ENCODE assay signal across 27 cellular contexts in the genomic region with DNA sequence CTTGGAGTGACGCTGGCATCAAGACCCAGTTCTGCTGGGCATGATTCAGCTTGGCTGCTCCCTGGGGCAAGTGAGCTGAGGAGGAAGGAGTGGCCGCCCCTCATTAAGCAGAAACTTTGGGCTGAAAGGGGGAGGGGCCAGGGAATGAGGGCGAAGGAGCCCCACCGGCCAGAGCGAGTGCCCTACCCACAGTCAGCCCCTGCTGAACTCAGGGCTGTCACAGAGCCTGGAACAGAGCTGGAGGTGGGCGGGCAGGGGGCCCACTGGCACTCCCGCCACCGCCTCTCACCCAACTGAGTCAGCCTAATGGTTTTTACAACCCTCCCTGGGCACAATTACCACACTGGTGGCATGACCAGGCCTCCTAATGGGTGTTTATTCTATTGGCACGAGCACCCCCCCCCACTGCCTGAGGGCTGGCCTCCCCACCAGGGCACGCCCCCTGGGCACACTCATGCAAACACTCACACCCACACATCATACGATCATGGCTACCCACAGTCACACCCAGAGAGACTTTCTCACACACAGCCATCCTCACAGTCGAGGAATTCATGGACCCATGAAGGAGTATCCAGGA. TPM values are rescaled to one million over a fixed set of nuclear protein-coding genes. Genes with fewer than 3 reads are reported as not detected.
DNase-seq lines count a peak whose midpoint lies in the region; ATAC-seq and TF ChIP-seq lines count a peak whose summit lies in the region.
"Had no signal": no experiment of that assay in that cellular context is flagged by ENCODE, and none has a peak within 500 bp of the region (broad histone marks: within the 10 kb centered on the region; RNA-seq: fewer than 3 reads in every experiment).

No MANE protein-coding gene starts in this region.

- ATAC-seq in Right ventricle myocardium superior (ENCODE audit: poor library complexity) (no peak), heart right ventricle (no peak)
- ATAC-seq: GM12878; stimulated activated memory B cell treated with anti-CD40 and anti-IgM and Interleukin-4, amounts not matched to agents 10 μg/mL and 1 μg/mL and 100 μg/mL, for 72 hours had no signal

- no peaks in the 10 kb centered on the region for H3K4me1 Mint-ChIP-seq in neural crest cell
- H3K4me1 Mint-ChIP-seq: stimulated activated memory B cell treated with anti-CD40 and anti-IgM and Interleukin-4, amounts not matched to agents 10 μg/mL and 1 μg/mL and 100 μg/mL, for 72 hours had no signal

- no peaks in the 10 kb centered on the region for H3K9me3 Mint-ChIP-seq in neural crest cell
- H3K9me3 Mint-ChIP-seq: dendritic cell treated with granulocyte-macrophage colony-stimulating factor and Interleukin-4, amounts not matched to agents 40 ng/mL and 50 ng/mL, for 4 days; HFFc6; stimulated activated memory B cell treated with anti-CD40 and anti-IgM and Interleukin-4, amounts not matched to agents 10 μg/mL and 1 μg/mL and 100 μg/mL, for 72 hours had no signal

- H3K36me3 Mint-ChIP-seq in neural crest cell (ENCODE audit: low read depth), result no peaks in the 10 kb centered on the region
- H3K36me3 Mint-ChIP-seq: stimulated activated memory B cell treated with anti-CD40 and anti-IgM and Interleukin-4, amounts not matched to agents 10 μg/mL and 1 μg/mL and 100 μg/mL, for 72 hours had no signal

- TF ChIP-seq CTCF in heart right ventricle (IDR thresholded peaks at IDR 0.05) (no peak), neural crest cell (conservative IDR thresholded peaks at IDR 0.05) (no peak)

- WGBS in heart right ventricle, 2 donors, result 78 to 79% methylated on average over 12 of the region's 12 CpGs

- no peak overlapping the region for H3K4me3 Mint-ChIP-seq in neural crest cell
- H3K4me3 Mint-ChIP-seq: dendritic cell treated with granulocyte-macrophage colony-stimulating factor and Interleukin-4, amounts not matched to agents 40 ng/mL and 50 ng/mL, for 4 days; HFFc6; stimulated activated memory B cell treated with anti-CD40 and anti-IgM and Interleukin-4, amounts not matched to agents 10 μg/mL and 1 μg/mL and 100 μg/mL, for 72 hours had no signal

- intact Hi-C loops in Right ventricle myocardium superior (cut with DNase I) (no loop called here), heart right ventricle (cut with DNase I) (no loop called here)

- H3K9me3 ChIP-seq in heart right ventricle, result no peaks in the 10 kb centered on the region
- H3K9me3 ChIP-seq: BLaER1, right atrium auricular region, upper lobe of left lung had no signal

- H3K4me3 ChIP-seq in heart right ventricle, result no peak overlapping the region
- H3K4me3 ChIP-seq: BLaER1, cardiac muscle cell, GM12878, right atrium auricular region, upper lobe of left lung had no signal

- DNase-seq in Right ventricle myocardium superior (peak; percentile 18), heart right ventricle (no peak), epithelial cell of prostate (ENCODE audit: low read depth, low spot score) (no peak), neural crest cell (ENCODE audit: low read depth, low spot score) (no peak), NCI-H524 (lab: John Stamatoyannopoulos, UW) (no peak), NCI-H187 (lab: John Stamatoyannopoulos, UW) (no peak), HCEC 1CT (no peak), hypothalamus (lab: John Stamatoyannopoulos, UW) (no peak)
- DNase-seq: 8988T; activated CD4-positive, alpha-beta T cell treated with anti-CD3 and anti-CD28 coated beads, Interleukin-2, amount 50 U/mL, for 1 hour; activated CD8-positive, alpha-beta memory T cell treated with anti-CD3 and anti-CD28 coated beads, Interleukin-2, amount 50 U/mL, for 4 hours; activated gamma-delta T cell; HFFc6; midbrain; NCI-H1105 treated with DMSO at 0.1 percent for 48 hours; NCI-H526; SHP77 treated with DMSO at 0.1 percent for 48 hours; T-helper 1 cell had no signal

- H3K36me3 ChIP-seq in heart right ventricle, result no peaks in the 10 kb centered on the region
- H3K36me3 ChIP-seq: BLaER1, cardiac muscle cell, right atrium auricular region, upper lobe of left lung had no signal

- H3K27ac ChIP-seq in heart right ventricle (no peak overlapping the region), epithelial cell of prostate (peak overlapping the region; percentile 59)
- H3K27ac ChIP-seq: BLaER1, cardiac muscle cell, KMS-11, right atrium auricular region, upper lobe of left lung had no signal

- no peaks in the 10 kb centered on the region for H3K4me1 ChIP-seq in heart right ventricle
- H3K4me1 ChIP-seq: right atrium auricular region had no signal

- H3K27me3 ChIP-seq in heart right ventricle, result peaks cover 0 to 12% (median 4%) of the 10 kb centered on the region in 7 donors
- H3K27me3 ChIP-seq: BLaER1, cardiac muscle cell, right atrium auricular region, upper lobe of left lung had no signal

- H3K27me3 Mint-ChIP-seq in neural crest cell (ENCODE audit: low read depth), result peaks cover 4% of the 10 kb centered on the region
- H3K27me3 Mint-ChIP-seq: stimulated activated memory B cell treated with anti-CD40 and anti-IgM and Interleukin-4, amounts not matched to agents 10 μg/mL and 1 μg/mL and 100 μg/mL, for 72 hours had no signal

- peak overlapping the region; percentile 57 for H3K27ac Mint-ChIP-seq in neural crest cell (ENCODE audit: unreplicated experiment)
- H3K27ac Mint-ChIP-seq: dendritic cell treated with granulocyte-macrophage colony-stimulating factor and Interleukin-4, amounts not matched to agents 40 ng/mL and 50 ng/mL, for 4 days; stimulated activated memory B cell treated with anti-CD40 and anti-IgM and Interleukin-4, amounts not matched to agents 10 μg/mL and 1 μg/mL and 100 μg/mL, for 72 hours had no signal

RNA-seq across cellular contexts. Expression of a gene that starts 19.2 kb away (rescaled TPM):
- 22.6 TPM for total RNA-seq in Right ventricle myocardium superior
- 10 to 100 TPM; 10.6 to 23.4 (median 21.0) TPM for total RNA-seq in heart right ventricle
- polyA plus RNA-seq in heart right ventricle, result 10 to 100 TPM; 18.0 to 23.8 TPM
- 59.1 and 63.5 TPM in 2 replicates for total RNA-seq in neural crest cell

RNA-seq across cellular contexts. Expression of a gene that starts 27.0 kb away (rescaled TPM):
- total RNA-seq in Right ventricle myocardium superior, result not detected
- total RNA-seq in heart right ventricle, result not detected
- polyA plus RNA-seq in heart right ventricle, result not detected
- total RNA-seq in neural crest cell, result not detected in 2 replicates
- total RNA-seq: frontal cortex, GM12878, HFFc6, right atrium auricular region had no signal
- polyA plus RNA-seq: cardiac muscle cell, GM12878 had no signal

RNA-seq across cellular contexts. Expression of a gene that starts 38.1 kb away (rescaled TPM):
- 33.4 TPM for total RNA-seq in Right ventricle myocardium superior
- total RNA-seq in heart right ventricle, result 10 to 100 TPM; 44.6 to 69.3 (median 49.6) TPM
- polyA plus RNA-seq in heart right ventricle, result 10 to 100 TPM in 1 of 2 donors, 1 to 10 TPM in 1; 9.0 to 44.9 TPM
- 63.5 and 71.1 TPM in 2 replicates for total RNA-seq in neural crest cell

RNA-seq across cellular contexts. Expression of a gene that starts 43.5 kb away (rescaled TPM):
- total RNA-seq in Right ventricle myocardium superior (353 TPM), heart right ventricle (100 to 1,000 TPM; 196 to 416 (median 291) TPM), neural crest cell (16.1 and 22.2 TPM in 2 replicates)
- polyA plus RNA-seq in heart right ventricle, result 100 to 1,000 TPM; 122 to 156 TPM

RNA-seq across cellular contexts. Expression of a gene that starts 59.7 kb away (rescaled TPM):
- total RNA-seq in Right ventricle myocardium superior (not detected), heart right ventricle (not detected), neural crest cell (not detected in 2 replicates)
- not detected for polyA plus RNA-seq in heart right ventricle
- total RNA-seq: cardiac muscle cell, frontal cortex, right atrium auricular region had no signal
- polyA plus RNA-seq: cardiac muscle cell had no signal
